8 cellular contexts compared by ENCODE assay signal in genomic region chr12:46661161-46661845, GRCh38.
DNase-seq lines count a peak whose midpoint lies in the region; ATAC-seq and TF ChIP-seq lines count a peak whose summit lies in the region.

No MANE protein-coding gene starts in this region.

- no peaks in the 10 kb centered on the region for H4K20me1 ChIP-seq in osteoblast (ENCODE audit: insufficient read depth, low read length)

- peaks cover 72% of the 10 kb centered on the region for H3K4me1 ChIP-seq in osteoblast (ENCODE audit: insufficient read depth, low read length)

- peak; percentile 84 for ATAC-seq in GM18907 (IDR thresholded peaks at IDR 0.05; ENCODE audit: unreplicated experiment)
- peak; percentile 64 for ATAC-seq in HG03066 (IDR thresholded peaks at IDR 0.05; ENCODE audit: low read depth, unreplicated experiment)

- H2AFZ ChIP-seq in osteoblast (ENCODE audit: low read length) = peak overlapping the region; percentile 9

- H3K4me2 ChIP-seq in osteoblast (ENCODE audit: insufficient read depth, low read length) = peak overlapping the region; percentile 76

- no peaks in the 10 kb centered on the region for H3K79me2 ChIP-seq in osteoblast (ENCODE audit: insufficient read depth, low read length)

- TF ChIP-seq CTCF in WERI-Rb-1 (IDR thresholded peaks at IDR 0.05; ENCODE audit: low read depth, low read length) (peak; percentile 67), osteoblast (IDR thresholded peaks at IDR 0.05; ENCODE audit: extremely low read depth, low read depth, low read length) (peak; percentile 77)

- H3K4me3 ChIP-seq in WERI-Rb-1 (ENCODE audit: low read depth, low read length) = no peak overlapping the region
- H3K4me3 ChIP-seq in osteoblast (ENCODE audit: insufficient read depth, low read length) = no peak overlapping the region

- H3K27ac ChIP-seq in WERI-Rb-1 (no peak overlapping the region), osteoblast (ENCODE audit: low read depth, low read length) (peak overlapping the region; percentile 72)

- DNase-seq in COLO829 (ENCODE audit: low spot score) = peak; percentile 48
- DNase-seq in NCI-H2107 (lab: John Stamatoyannopoulos, UW) = peak; percentile 3
- peak; percentile 17 for DNase-seq in WERI-Rb-1
- peak; percentile 13 for DNase-seq in germinal center (ENCODE audit: low spot score)
- peak; percentile 62 for DNase-seq in osteoblast (ENCODE audit: insufficient read length, low spot score, missing footprints)
- no peak for DNase-seq in NCI-H345 (lab: John Stamatoyannopoulos, UW)

- no peaks in the 10 kb centered on the region for H3K9me3 ChIP-seq in WERI-Rb-1 (ENCODE audit: severe bottlenecking)
- no peaks in the 10 kb centered on the region for H3K9me3 ChIP-seq in osteoblast (ENCODE audit: low read depth, low read length)

- H3K36me3 ChIP-seq in WERI-Rb-1 = no peaks in the 10 kb centered on the region
- no peaks in the 10 kb centered on the region for H3K36me3 ChIP-seq in osteoblast (ENCODE audit: insufficient read depth, low read length)

- no peaks in the 10 kb centered on the region for H3K27me3 ChIP-seq in WERI-Rb-1 (ENCODE audit: insufficient read depth, low read depth, severe bottlenecking)
- no peaks in the 10 kb centered on the region for H3K27me3 ChIP-seq in osteoblast (ENCODE audit: insufficient read depth, low read length)
